16 cellular contexts compared by ENCODE assay signal in genomic region chr11:44192701-44193100, GRCh38.
DNase-seq lines count a peak whose midpoint lies in the region; ATAC-seq and TF ChIP-seq lines count a peak whose summit lies in the region.
"Had no signal": no experiment of that assay in that cellular context is flagged by ENCODE, and none has a peak within 500 bp of the region (broad histone marks: within the 10 kb centered on the region; RNA-seq: fewer than 3 reads in every experiment).

No MANE protein-coding gene starts in this region.

- POLR2A ChIA-PET in activated CD4-positive, alpha-beta memory T cell treated with anti-CD3 and anti-CD28 coated beads for 36 hours (lab: Charles Lee): interaction anchor here (0.8 to 1.1 kb wide), 2 partner anchors 20 to 88 kb away, joined by 4 read pairs; no protein-coding TSS in a partner anchor

- H3K4me3 ChIP-seq in upper lobe of left lung: no peak overlapping the region
- H3K4me3 ChIP-seq: GM23338 had no signal

- intact Hi-C loops in activated naive CD4-positive, alpha-beta T cell treated with anti-CD3 and anti-CD28 coated beads for 36 hours (cut with micrococcal nuclease): loop anchor here (2.0 to 5.0 kb wide), 5 partner anchors 60 to 338 kb away; partner anchors contain the start of gene EXT2
- intact Hi-C loops in activated CD4-positive, alpha-beta memory T cell treated with anti-CD3 and anti-CD28 coated beads for 36 hours (cut with micrococcal nuclease): loop anchor here (1.0 to 2.0 kb wide), 2 partner anchors 17 to 338 kb away; no protein-coding TSS in a partner anchor

- peaks cover 0 to 5% (median 0%) of the 10 kb centered on the region in 4 donors for H3K36me3 ChIP-seq in upper lobe of left lung

- H3K4me3 Mint-ChIP-seq in activated naive CD4-positive, alpha-beta T cell treated with anti-CD3 and anti-CD28 coated beads for 36 hours: no peak overlapping the region
- no peak overlapping the region for H3K4me3 Mint-ChIP-seq in activated CD4-positive, alpha-beta memory T cell treated with anti-CD3 and anti-CD28 coated beads for 36 hours
- peak overlapping the region in 1 of 2 donors; percentile 55 for H3K4me3 Mint-ChIP-seq in stimulated activated naive CD8-positive, alpha-beta T cell treated with anti-CD3 and anti-CD28 coated beads, Interleukin-15, amount 100 ng/mL, for 72 hours
- H3K4me3 Mint-ChIP-seq: CD8-positive, alpha-beta T cell; GM23338 had no signal

- H3K27me3 Mint-ChIP-seq in activated naive CD4-positive, alpha-beta T cell treated with anti-CD3 and anti-CD28 coated beads for 36 hours (ENCODE audit: low read depth): no peaks in the 10 kb centered on the region
- H3K27me3 Mint-ChIP-seq in activated CD4-positive, alpha-beta memory T cell treated with anti-CD3 and anti-CD28 coated beads for 36 hours: no peaks in the 10 kb centered on the region
- no peaks in the 10 kb centered on the region for H3K27me3 Mint-ChIP-seq in stimulated activated naive CD8-positive, alpha-beta T cell treated with anti-CD3 and anti-CD28 coated beads, Interleukin-15, amount 100 ng/mL, for 72 hours

- no peak for TF ChIP-seq POLR2A in upper lobe of left lung (IDR thresholded peaks at IDR 0.05)

- CTCF ChIA-PET in activated naive CD4-positive, alpha-beta T cell treated with anti-CD3 and anti-CD28 coated beads for 36 hours (lab: Charles Lee): interaction anchor here (2.3 kb wide), 1 partner anchor 15 kb away, joined by 8 read pairs; no protein-coding TSS in a partner anchor
- CTCF ChIA-PET in activated CD4-positive, alpha-beta memory T cell treated with anti-CD3 and anti-CD28 coated beads for 36 hours (lab: Charles Lee): interaction anchor here (0.7 to 2.0 kb wide), 2 partner anchors 98 to 303 kb away, joined by 3 to 6 read pairs; partner anchors contain the start of gene EXT2

- H3K4me1 ChIP-seq in upper lobe of left lung: peaks cover 0 to 3% (median 0%) of the 10 kb centered on the region in 4 donors

- H3K9me3 Mint-ChIP-seq in activated naive CD4-positive, alpha-beta T cell treated with anti-CD3 and anti-CD28 coated beads for 36 hours: peaks cover 16% of the 10 kb centered on the region
- peaks cover 18% of the 10 kb centered on the region for H3K9me3 Mint-ChIP-seq in activated CD4-positive, alpha-beta memory T cell treated with anti-CD3 and anti-CD28 coated beads for 36 hours
- H3K9me3 Mint-ChIP-seq in stimulated activated naive CD8-positive, alpha-beta T cell treated with anti-CD3 and anti-CD28 coated beads, Interleukin-15, amount 100 ng/mL, for 72 hours: peaks cover 18 to 22% of the 10 kb centered on the region in 2 donors

- WGBS in upper lobe of left lung, 2 donors: 89 to 93% methylated on average over 2 of the region's 2 CpGs

- H3K27ac ChIP-seq in upper lobe of left lung: no peak overlapping the region

- no peaks in the 10 kb centered on the region for H3K27me3 ChIP-seq in upper lobe of left lung

- H3K36me3 Mint-ChIP-seq in activated naive CD4-positive, alpha-beta T cell treated with anti-CD3 and anti-CD28 coated beads for 36 hours (ENCODE audit: low read depth): peaks cover 54% of the 10 kb centered on the region
- H3K36me3 Mint-ChIP-seq in activated CD4-positive, alpha-beta memory T cell treated with anti-CD3 and anti-CD28 coated beads for 36 hours: peaks cover 43% of the 10 kb centered on the region

- peaks cover 6 to 16% (median 16%) of the 10 kb centered on the region in 4 donors for H3K9me3 ChIP-seq in upper lobe of left lung

- H3K4me1 Mint-ChIP-seq in activated naive CD4-positive, alpha-beta T cell treated with anti-CD3 and anti-CD28 coated beads for 36 hours (ENCODE audit: low read depth): peaks cover 32% of the 10 kb centered on the region
- H3K4me1 Mint-ChIP-seq in activated CD4-positive, alpha-beta memory T cell treated with anti-CD3 and anti-CD28 coated beads for 36 hours (ENCODE audit: low read depth): peaks cover 32% of the 10 kb centered on the region
- H3K4me1 Mint-ChIP-seq in stimulated activated naive CD8-positive, alpha-beta T cell treated with anti-CD3 and anti-CD28 coated beads, Interleukin-15, amount 100 ng/mL, for 72 hours: peaks cover 35% of the 10 kb centered on the region

- peak overlapping the region; percentile 38 for H3K27ac Mint-ChIP-seq in activated naive CD4-positive, alpha-beta T cell treated with anti-CD3 and anti-CD28 coated beads for 36 hours
- peak overlapping the region; percentile 79 for H3K27ac Mint-ChIP-seq in activated CD4-positive, alpha-beta memory T cell treated with anti-CD3 and anti-CD28 coated beads for 36 hours
- peak overlapping the region in 1 of 2 donors; percentile 81 for H3K27ac Mint-ChIP-seq in stimulated activated naive CD8-positive, alpha-beta T cell treated with anti-CD3 and anti-CD28 coated beads, Interleukin-15, amount 100 ng/mL, for 72 hours
- H3K27ac Mint-ChIP-seq: CD8-positive, alpha-beta T cell; GM23338 had no signal

- peak; percentile 6 for DNase-seq in activated naive CD4-positive, alpha-beta T cell treated with anti-CD3 and anti-CD28 coated beads for 36 hours
- no peak for DNase-seq in activated naive CD4-positive, alpha-beta T cell treated with Interleukin-2 at 50 U/mL for 16 hours
- no peak for DNase-seq in activated CD4-positive, alpha-beta memory T cell treated with anti-CD3 and anti-CD28 coated beads for 36 hours
- DNase-seq in stimulated activated naive CD8-positive, alpha-beta T cell treated with anti-CD3 and anti-CD28 coated beads, Interleukin-15, amount 100 ng/mL, for 72 hours: no peak
- DNase-seq in upper lobe of left lung: no peak
- DNase-seq: CD8-positive, alpha-beta T cell; GF-D8; IMR-90; NCI-H1417; NCI-H1930; NCI-H2171 treated with DMSO at 0.1 percent for 48 hours; NCI-H82; SHP77 had no signal

- TF ChIP-seq EP300 in upper lobe of left lung (IDR thresholded peaks at IDR 0.05): no peak

- TF ChIP-seq CTCF in upper lobe of left lung (IDR thresholded peaks at IDR 0.05): no peak

- ATAC-seq in HG02870 (IDR thresholded peaks at IDR 0.05; ENCODE audit: unreplicated experiment): peak; percentile 50
- ATAC-seq in stimulated activated naive CD8-positive, alpha-beta T cell treated with anti-CD3 and anti-CD28 coated beads, Interleukin-15, amount 100 ng/mL, for 72 hours: peak; percentile 85
- ATAC-seq in upper lobe of left lung (ENCODE audit: low FRiP score in 2 of 2): no peak
- no peak for ATAC-seq in HG03342 (IDR thresholded peaks at IDR 0.05; ENCODE audit: unreplicated experiment)
- ATAC-seq: CD8-positive, alpha-beta T cell; GM23338 had no signal

Comparison
In these comparisons a context has a peak if more than half of its experiments do, and no peak if none do; other contexts are left out.
1. ATAC-seq: peak in HG02870 (single experiment) and stimulated activated naive CD8-positive, alpha-beta T cell treated with anti-CD3 and anti-CD28 coated beads, Interleukin-15, amount 100 ng/mL, for 72 hours (single experiment); none in upper lobe of left lung (0 of 2) and HG03342 (single experiment).